11 cellular contexts compared by ENCODE assay signal in genomic region chr7:135993950-135994349, GRCh38. TPM values are rescaled to one million over a fixed set of nuclear protein-coding genes. Genes with fewer than 3 reads are reported as not detected.
DNase-seq lines count a peak whose midpoint lies in the region; ATAC-seq lines count a peak whose summit lies in the region.
"Had no signal": no experiment of that assay in that cellular context is flagged by ENCODE, and none has a peak within 500 bp of the region (broad histone marks: within the 10 kb centered on the region; RNA-seq: fewer than 3 reads in every experiment).

No MANE protein-coding gene starts in this region.

- H3K56ac ChIP-seq in mesendoderm (ENCODE audit: low read length): no peak overlapping the region

- H2BK5ac ChIP-seq in mesendoderm (ENCODE audit: low read length): no peak overlapping the region

- H4K5ac ChIP-seq in mesendoderm (ENCODE audit: low read length): no peak overlapping the region

- H2AK5ac ChIP-seq in mesendoderm (ENCODE audit: low read length): no peak overlapping the region

- H3K23ac ChIP-seq in mesendoderm (ENCODE audit: low read length): no peak overlapping the region

- H3K9ac ChIP-seq in mesendoderm (ENCODE audit: low read length): no peak overlapping the region

- H3K4me2 ChIP-seq in mesendoderm (ENCODE audit: low read length): no peak overlapping the region

- H2BK15ac ChIP-seq in mesendoderm (replicated peaks; ENCODE audit: low read depth): no peak overlapping the region

- no peaks in the 10 kb centered on the region for H3K79me1 ChIP-seq in mesendoderm (ENCODE audit: low read length)

- DNase-seq in effector memory CD8-positive, alpha-beta T cell: no peak
- no peak for DNase-seq in SJCRH30
- no peak for DNase-seq in mesendoderm
- no peak for DNase-seq in SIG-M5 treated with dmso at 0.1 percent for 504 hours (lab: John Stamatoyannopoulos, UW; ENCODE audit: unreplicated experiment)
- DNase-seq: activated naive CD8-positive, alpha-beta T cell treated with anti-CD3 and anti-CD28 coated beads for 36 hours; head of caudate nucleus; NCI-H1930 had no signal

- no peak overlapping the region for H3K27ac ChIP-seq in SJCRH30
- H3K27ac ChIP-seq in mesendoderm (ENCODE audit: low read depth, low read length): no peak overlapping the region

- peak overlapping the region; percentile 88 to 90 for H3K27ac Mint-ChIP-seq in effector memory CD8-positive, alpha-beta T cell
- H3K27ac Mint-ChIP-seq: activated naive CD8-positive, alpha-beta T cell treated with anti-CD3 and anti-CD28 coated beads for 36 hours had no signal

- H3K4ac ChIP-seq in mesendoderm (ENCODE audit: low read depth, low read length): no peak overlapping the region

- H3K79me2 ChIP-seq in mesendoderm (ENCODE audit: control insufficient read depth, insufficient read depth, low read length): no peaks in the 10 kb centered on the region

- H3K36me3 ChIP-seq in SJCRH30: no peaks in the 10 kb centered on the region
- H3K36me3 ChIP-seq in mesendoderm (ENCODE audit: control insufficient read depth, insufficient read depth, low read length): no peaks in the 10 kb centered on the region

- H3K27me3 ChIP-seq in SJCRH30 (no peaks in the 10 kb centered on the region), mesendoderm (ENCODE audit: insufficient read depth, low read length, poor library complexity) (no peaks in the 10 kb centered on the region)

- peaks cover 4% of the 10 kb centered on the region for H3K36me3 Mint-ChIP-seq in effector memory CD8-positive, alpha-beta T cell (ENCODE audit: insufficient read depth)
- H3K36me3 Mint-ChIP-seq: activated naive CD8-positive, alpha-beta T cell treated with anti-CD3 and anti-CD28 coated beads for 36 hours had no signal

- H3K4me3 ChIP-seq in SJCRH30 (no peak overlapping the region), mesendoderm (ENCODE audit: low read length) (no peak overlapping the region)

- H3K18ac ChIP-seq in mesendoderm (ENCODE audit: low read length): no peak overlapping the region

- no CpG with 5 or more reads among the region's 3 CpGs for WGBS in mesendoderm (ENCODE audit: extremely low coverage, insufficient coverage, low lambda C conversion rate)

- peaks cover 13 to 18% of the 10 kb centered on the region in 2 donors for H3K4me1 Mint-ChIP-seq in effector memory CD8-positive, alpha-beta T cell (ENCODE audit: low read depth in 2 of 2)

- no peak overlapping the region for H4K8ac ChIP-seq in mesendoderm (ENCODE audit: low read depth, low read length)

- H3K4me1 ChIP-seq in SJCRH30 (no peaks in the 10 kb centered on the region), mesendoderm (ENCODE audit: control insufficient read depth, low read depth, low read length) (no peaks in the 10 kb centered on the region)

- no peaks in the 10 kb centered on the region for H3K9me3 ChIP-seq in SJCRH30 (replicated peaks)

- no peaks in the 10 kb centered on the region for H3K9me3 Mint-ChIP-seq in effector memory CD8-positive, alpha-beta T cell
- H3K9me3 Mint-ChIP-seq: activated naive CD8-positive, alpha-beta T cell treated with anti-CD3 and anti-CD28 coated beads for 36 hours had no signal

- H3K4me3 Mint-ChIP-seq in effector memory CD8-positive, alpha-beta T cell: peak overlapping the region; percentile 53 to 76
- H3K4me3 Mint-ChIP-seq: activated naive CD8-positive, alpha-beta T cell treated with anti-CD3 and anti-CD28 coated beads for 36 hours had no signal

- no peak overlapping the region for H2BK120ac ChIP-seq in mesendoderm (ENCODE audit: low read depth, low read length)

- ATAC-seq in GM18868 (IDR thresholded peaks at IDR 0.05; ENCODE audit: unreplicated experiment) (peak; percentile 58), GM21447 (IDR thresholded peaks at IDR 0.05; ENCODE audit: unreplicated experiment) (peak; percentile 71), HG03175 (IDR thresholded peaks at IDR 0.05; ENCODE audit: unreplicated experiment) (peak; percentile 86)
- ATAC-seq in effector memory CD8-positive, alpha-beta T cell (replicated peaks): peak; percentile 81
- ATAC-seq: sciatic nerve had no signal

- H3K27me3 Mint-ChIP-seq in effector memory CD8-positive, alpha-beta T cell: no peaks in the 10 kb centered on the region

RNA-seq across cellular contexts. Expression of gene MTPN, which starts 16.8 kb away (rescaled TPM):
- 154 and 157 TPM in 2 replicates for total RNA-seq in SJCRH30 (2014; rRNA removed; shearing (Covaris generic))
- 102 TPM for polyA plus RNA-seq in mesendoderm (2013, experiment 1 of 2)
- polyA plus RNA-seq in mesendoderm (2013, experiment 2 of 2): 102 TPM
